ENCODE assay signal across 7 cellular contexts in genomic region chr16:15076161-15076560, GRCh38. TPM values are rescaled to one million over a fixed set of nuclear protein-coding genes. Genes with fewer than 3 reads are reported as not detected.
A peak's percentile ranks its signal among the peaks of the same experiment; 100 is the strongest.
DNase-seq lines count a peak whose midpoint lies in the region; ATAC-seq and TF ChIP-seq lines count a peak whose summit lies in the region.
"Not testable (repeated sequence)": the region's sequence is repeated elsewhere in the genome, so short reads cannot be mapped to it uniquely, and the experiment has no call there.

No MANE protein-coding gene starts in this region.

- not testable (repeated sequence) for H3K4me1 Mint-ChIP-seq in CD8-positive, alpha-beta memory T cell; T-helper 2 cell treated with Interferon-gamma antibody and Interleukin-4, amounts not matched to agents 5 μg/mL and 100 μg/mL, for 36 hours (ENCODE audit: low read depth); activated T-helper 1 cell treated with anti-CD3 and anti-CD28 coated beads, Interleukin-12 subunit alpha, Interleukin-12 subunit beta, Interleukin-2, Interleukin-4 antibody, amounts not matched to agents 30 ng/mL and 10 ng/mL and 1 ng/mL, durations not matched to agents 14 hours and 24 hours and 36 hours (ENCODE audit: low read depth); activated naive CD8-positive, alpha-beta T cell (ENCODE audit: low read depth)
- H3K4me1 Mint-ChIP-seq in activated CD4-positive, alpha-beta memory T cell treated with anti-CD3 and anti-CD28 coated beads, Interleukin-2, amount 10 ng/mL, durations not matched to agents 7 days and 5 days: peaks cover 11% of the 10 kb centered on the region
- peaks cover 11% of the 10 kb centered on the region for H3K4me1 Mint-ChIP-seq in stimulated activated effector memory CD8-positive, alpha-beta T cell treated with anti-CD3 and anti-CD28 coated beads, Interleukin-12 subunit alpha, Interleukin-12 subunit beta, amount 100 ng/mL, for 72 hours

- CTCF ChIA-PET in CD8-positive, alpha-beta memory T cell (lab: Charles Lee); activated CD4-positive, alpha-beta memory T cell treated with anti-CD3 and anti-CD28 coated beads, Interleukin-2, amount 10 ng/mL, durations not matched to agents 7 days and 5 days (lab: Charles Lee): not testable (repeated sequence)

- peak; percentile 88 for ATAC-seq in stimulated activated effector memory CD8-positive, alpha-beta T cell treated with anti-CD3 and anti-CD28 coated beads, Interleukin-12 subunit alpha, Interleukin-12 subunit beta, amount 100 ng/mL, for 72 hours

- not testable (repeated sequence) for H3K9me3 Mint-ChIP-seq in CD8-positive, alpha-beta memory T cell; T-helper 2 cell treated with Interferon-gamma antibody and Interleukin-4, amounts not matched to agents 5 μg/mL and 100 μg/mL, for 36 hours; activated CD4-positive, alpha-beta memory T cell treated with anti-CD3 and anti-CD28 coated beads, Interleukin-2, amount 10 ng/mL, durations not matched to agents 7 days and 5 days; activated T-helper 1 cell treated with anti-CD3 and anti-CD28 coated beads, Interleukin-12 subunit alpha, Interleukin-12 subunit beta, Interleukin-2, Interleukin-4 antibody, amounts not matched to agents 30 ng/mL and 10 ng/mL and 1 ng/mL, durations not matched to agents 14 hours and 24 hours and 36 hours; activated naive CD8-positive, alpha-beta T cell (ENCODE audit: low read depth); stimulated activated effector memory CD8-positive, alpha-beta T cell treated with anti-CD3 and anti-CD28 coated beads, Interleukin-12 subunit alpha, Interleukin-12 subunit beta, amount 100 ng/mL, for 72 hours

- not testable (repeated sequence) for H3K4me1 ChIP-seq in CD8-positive, alpha-beta memory T cell (ENCODE audit: insufficient read depth, low read length)

- H3K27me3 Mint-ChIP-seq in CD8-positive, alpha-beta memory T cell; T-helper 2 cell treated with Interferon-gamma antibody and Interleukin-4, amounts not matched to agents 5 μg/mL and 100 μg/mL, for 36 hours (ENCODE audit: low read depth); activated CD4-positive, alpha-beta memory T cell treated with anti-CD3 and anti-CD28 coated beads, Interleukin-2, amount 10 ng/mL, durations not matched to agents 7 days and 5 days; activated T-helper 1 cell treated with anti-CD3 and anti-CD28 coated beads, Interleukin-12 subunit alpha, Interleukin-12 subunit beta, Interleukin-2, Interleukin-4 antibody, amounts not matched to agents 30 ng/mL and 10 ng/mL and 1 ng/mL, durations not matched to agents 14 hours and 24 hours and 36 hours (ENCODE audit: insufficient read depth); activated naive CD8-positive, alpha-beta T cell: not testable (repeated sequence)

- peak overlapping the region in 5 of 8 donors; percentile 23 to 73 (median 58) for H3K27ac Mint-ChIP-seq in CD8-positive, alpha-beta memory T cell
- peak overlapping the region; percentile 26 for H3K27ac Mint-ChIP-seq in T-helper 2 cell treated with Interferon-gamma antibody and Interleukin-4, amounts not matched to agents 5 μg/mL and 100 μg/mL, for 36 hours
- H3K27ac Mint-ChIP-seq in activated CD4-positive, alpha-beta memory T cell treated with anti-CD3 and anti-CD28 coated beads, Interleukin-2, amount 10 ng/mL, durations not matched to agents 7 days and 5 days: peak overlapping the region; percentile 61
- H3K27ac Mint-ChIP-seq in activated T-helper 1 cell treated with anti-CD3 and anti-CD28 coated beads, Interleukin-12 subunit alpha, Interleukin-12 subunit beta, Interleukin-2, Interleukin-4 antibody, amounts not matched to agents 30 ng/mL and 10 ng/mL and 1 ng/mL, durations not matched to agents 14 hours and 24 hours and 36 hours: peak overlapping the region; percentile 64
- peak overlapping the region; percentile 66 for H3K27ac Mint-ChIP-seq in activated naive CD8-positive, alpha-beta T cell
- peak overlapping the region; percentile 94 for H3K27ac Mint-ChIP-seq in stimulated activated effector memory CD8-positive, alpha-beta T cell treated with anti-CD3 and anti-CD28 coated beads, Interleukin-12 subunit alpha, Interleukin-12 subunit beta, amount 100 ng/mL, for 72 hours

- H3K4me3 Mint-ChIP-seq in CD8-positive, alpha-beta memory T cell; T-helper 2 cell treated with Interferon-gamma antibody and Interleukin-4, amounts not matched to agents 5 μg/mL and 100 μg/mL, for 36 hours; activated CD4-positive, alpha-beta memory T cell treated with anti-CD3 and anti-CD28 coated beads, Interleukin-2, amount 10 ng/mL, durations not matched to agents 7 days and 5 days; activated T-helper 1 cell treated with anti-CD3 and anti-CD28 coated beads, Interleukin-12 subunit alpha, Interleukin-12 subunit beta, Interleukin-2, Interleukin-4 antibody, amounts not matched to agents 30 ng/mL and 10 ng/mL and 1 ng/mL, durations not matched to agents 14 hours and 24 hours and 36 hours; activated naive CD8-positive, alpha-beta T cell; stimulated activated effector memory CD8-positive, alpha-beta T cell treated with anti-CD3 and anti-CD28 coated beads, Interleukin-12 subunit alpha, Interleukin-12 subunit beta, amount 100 ng/mL, for 72 hours: not testable (repeated sequence)

- H3K36me3 ChIP-seq in CD8-positive, alpha-beta memory T cell (ENCODE audit: insufficient read depth, low read length): peaks cover 18% of the 10 kb centered on the region

- not testable (repeated sequence) for H3K27me3 ChIP-seq in CD8-positive, alpha-beta memory T cell (ENCODE audit: insufficient read depth, low read length, poor library complexity, severe bottlenecking)

- H3K36me3 Mint-ChIP-seq in CD8-positive, alpha-beta memory T cell: peaks cover 6 to 85% (median 11%) of the 10 kb centered on the region in 3 donors
- H3K36me3 Mint-ChIP-seq in T-helper 2 cell treated with Interferon-gamma antibody and Interleukin-4, amounts not matched to agents 5 μg/mL and 100 μg/mL, for 36 hours (ENCODE audit: low read depth): peaks cover 52% of the 10 kb centered on the region
- H3K36me3 Mint-ChIP-seq in activated CD4-positive, alpha-beta memory T cell treated with anti-CD3 and anti-CD28 coated beads, Interleukin-2, amount 10 ng/mL, durations not matched to agents 7 days and 5 days (ENCODE audit: low read depth): peaks cover 68% of the 10 kb centered on the region
- H3K36me3 Mint-ChIP-seq in activated T-helper 1 cell treated with anti-CD3 and anti-CD28 coated beads, Interleukin-12 subunit alpha, Interleukin-12 subunit beta, Interleukin-2, Interleukin-4 antibody, amounts not matched to agents 30 ng/mL and 10 ng/mL and 1 ng/mL, durations not matched to agents 14 hours and 24 hours and 36 hours (ENCODE audit: low read depth): peaks cover 54% of the 10 kb centered on the region
- not testable (repeated sequence) for H3K36me3 Mint-ChIP-seq in activated naive CD8-positive, alpha-beta T cell
- peaks cover 100% of the 10 kb centered on the region for H3K36me3 Mint-ChIP-seq in stimulated activated effector memory CD8-positive, alpha-beta T cell treated with anti-CD3 and anti-CD28 coated beads, Interleukin-12 subunit alpha, Interleukin-12 subunit beta, amount 100 ng/mL, for 72 hours

- H3K9me3 ChIP-seq in CD8-positive, alpha-beta memory T cell (ENCODE audit: low read length): not testable (repeated sequence)

- H3K4me3 ChIP-seq in CD8-positive, alpha-beta memory T cell (ENCODE audit: low read length); fibroblast of mammary gland (ENCODE audit: control insufficient read depth, low read depth, low read length): not testable (repeated sequence)

- intact Hi-C loops in activated T-helper 1 cell treated with anti-CD3 and anti-CD28 coated beads, Interleukin-12 subunit alpha, Interleukin-12 subunit beta, Interleukin-2, Interleukin-4 antibody, amounts not matched to agents 30 ng/mL and 10 ng/mL and 1 ng/mL, durations not matched to agents 14 hours and 24 hours and 36 hours (cut with micrococcal nuclease): not testable (repeated sequence)

- not testable (repeated sequence) for H3K27ac ChIP-seq in CD8-positive, alpha-beta memory T cell (ENCODE audit: low read depth, low read length)

- DNase-seq in CD8-positive, alpha-beta memory T cell; T-helper 2 cell treated with Interferon-gamma antibody and Interleukin-4, amounts not matched to agents 5 μg/mL and 100 μg/mL, for 36 hours (ENCODE audit: low spot score); activated CD4-positive, alpha-beta memory T cell treated with anti-CD3 and anti-CD28 coated beads, Interleukin-2, amount 10 ng/mL, durations not matched to agents 7 days and 5 days; activated T-helper 1 cell treated with anti-CD3 and anti-CD28 coated beads, Interleukin-12 subunit alpha, Interleukin-12 subunit beta, Interleukin-2, Interleukin-4 antibody, amounts not matched to agents 30 ng/mL and 10 ng/mL and 1 ng/mL, durations not matched to agents 14 hours and 24 hours and 36 hours (ENCODE audit: low spot score); stimulated activated effector memory CD8-positive, alpha-beta T cell treated with anti-CD3 and anti-CD28 coated beads, Interleukin-12 subunit alpha, Interleukin-12 subunit beta, amount 100 ng/mL, for 72 hours (ENCODE audit: low spot score in 2 of 2): not testable (repeated sequence)
- peak; percentile 7 for DNase-seq in fibroblast of mammary gland (ENCODE audit: low read depth)

- POLR2A ChIA-PET in CD8-positive, alpha-beta memory T cell (lab: Charles Lee); activated CD4-positive, alpha-beta memory T cell treated with anti-CD3 and anti-CD28 coated beads, Interleukin-2, amount 10 ng/mL, durations not matched to agents 7 days and 5 days (lab: Charles Lee): not testable (repeated sequence)

- TF ChIP-seq CTCF in fibroblast of mammary gland (conservative IDR thresholded peaks at IDR 0.05; ENCODE audit: control insufficient read depth, insufficient read depth, low read depth, low read length): not testable (repeated sequence)

RNA-seq across cellular contexts. Expression of gene RRN3, which starts 17.9 kb away (rescaled TPM):
- 10 to 100 TPM; 58.3 to 58.4 TPM for total RNA-seq in CD8-positive, alpha-beta memory T cell
- polyA plus RNA-seq in CD8-positive, alpha-beta memory T cell: 30.2 TPM
- total RNA-seq in activated CD4-positive, alpha-beta memory T cell treated with anti-CD3 and anti-CD28 coated beads, Interleukin-2, amount 10 ng/mL, durations not matched to agents 7 days and 5 days: 10 to 100 TPM; 26.1 to 26.8 TPM
- total RNA-seq in activated T-helper 1 cell treated with anti-CD3 and anti-CD28 coated beads, Interleukin-12 subunit alpha, Interleukin-12 subunit beta, Interleukin-2, Interleukin-4 antibody, amounts not matched to agents 30 ng/mL and 10 ng/mL and 1 ng/mL, durations not matched to agents 14 hours and 24 hours and 36 hours: 36.1 and 39.1 TPM in 2 replicates

RNA-seq across cellular contexts. Expression of gene NTAN1, which starts 20.3 kb away (rescaled TPM):
- 10 to 100 TPM; 34.5 to 40.1 TPM for total RNA-seq in CD8-positive, alpha-beta memory T cell
- 59.5 TPM for polyA plus RNA-seq in CD8-positive, alpha-beta memory T cell
- 10 to 100 TPM; 58.6 to 59.1 TPM for total RNA-seq in activated CD4-positive, alpha-beta memory T cell treated with anti-CD3 and anti-CD28 coated beads, Interleukin-2, amount 10 ng/mL, durations not matched to agents 7 days and 5 days
- total RNA-seq in activated T-helper 1 cell treated with anti-CD3 and anti-CD28 coated beads, Interleukin-12 subunit alpha, Interleukin-12 subunit beta, Interleukin-2, Interleukin-4 antibody, amounts not matched to agents 30 ng/mL and 10 ng/mL and 1 ng/mL, durations not matched to agents 14 hours and 24 hours and 36 hours: 26.6 and 29.3 TPM in 2 replicates

Comparison
In these comparisons a context has a peak if more than half of its experiments do, and no peak if none do; other contexts are left out.
1. H3K27ac Mint-ChIP-seq: peak in every context shown above with its lines; median percentile 94 in stimulated activated effector memory CD8-positive, alpha-beta T cell treated with anti-CD3 and anti-CD28 coated beads, Interleukin-12 subunit alpha, Interleukin-12 subunit beta, amount 100 ng/mL, for 72 hours; 66 in activated naive CD8-positive, alpha-beta T cell; 64 in activated T-helper 1 cell treated with anti-CD3 and anti-CD28 coated beads, Interleukin-12 subunit alpha, Interleukin-12 subunit beta, Interleukin-2, Interleukin-4 antibody, amounts not matched to agents 30 ng/mL and 10 ng/mL and 1 ng/mL, durations not matched to agents 14 hours and 24 hours and 36 hours; 61 in activated CD4-positive, alpha-beta memory T cell treated with anti-CD3 and anti-CD28 coated beads, Interleukin-2, amount 10 ng/mL, durations not matched to agents 7 days and 5 days; 58 in CD8-positive, alpha-beta memory T cell; 26 in T-helper 2 cell treated with Interferon-gamma antibody and Interleukin-4, amounts not matched to agents 5 μg/mL and 100 μg/mL, for 36 hours.